ENCODE assay signal across 8 cellular contexts in the genomic region with DNA sequence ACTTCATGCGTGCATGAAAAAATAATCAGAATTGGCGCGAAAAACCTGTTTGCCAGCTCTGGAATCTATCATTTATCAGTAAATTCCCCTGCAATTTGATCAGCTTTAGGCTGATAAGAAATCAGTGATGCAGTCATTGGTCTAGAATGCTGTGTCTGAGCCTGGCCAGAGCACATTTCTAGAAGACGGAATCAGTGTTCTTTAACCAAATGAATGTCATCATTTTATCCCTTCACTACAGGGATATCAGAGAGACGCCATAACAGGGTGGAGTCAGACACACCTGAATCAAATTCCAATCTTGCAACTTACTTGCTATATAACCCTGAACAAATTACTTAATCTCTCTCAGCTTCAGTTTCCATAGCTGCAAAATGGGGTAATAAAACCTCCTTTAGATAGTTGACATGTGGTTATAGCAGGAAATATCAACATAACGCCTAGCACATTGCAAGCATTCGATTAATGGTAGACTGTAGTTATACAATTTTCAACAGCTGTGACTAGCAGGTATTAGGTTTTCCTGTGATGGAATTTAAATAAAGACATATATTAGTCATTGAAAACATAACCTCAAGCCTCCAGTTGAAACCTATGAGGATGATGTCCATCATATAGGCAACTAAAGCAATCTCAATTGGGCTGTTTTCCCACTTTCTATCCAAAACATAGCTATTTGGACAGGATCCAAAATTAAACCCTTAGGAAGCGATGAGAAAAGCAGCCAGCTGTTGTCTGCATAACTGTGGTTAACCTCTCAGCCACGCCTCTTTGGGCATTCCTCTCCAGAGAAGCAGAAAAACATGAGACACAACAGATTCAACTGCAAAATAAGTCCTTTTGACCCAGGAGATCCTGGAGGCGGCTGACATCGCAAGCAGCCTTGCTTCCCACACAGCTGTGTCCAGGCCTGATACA. TPM values are rescaled to one million over a fixed set of nuclear protein-coding genes. Genes with fewer than 3 reads are reported as not detected.
DNase-seq lines count a peak whose midpoint lies in the region; ATAC-seq, FAIRE-seq and TF ChIP-seq lines count a peak whose summit lies in the region.

No MANE protein-coding gene starts in this region.

- no peak for FAIRE-seq in GM12892 (lab: Jason Lieb, UNC)

- H3K27me3 Mint-ChIP-seq in T-cell = peaks cover 0 to 4% of the 10 kb centered on the region in 2 donors

- H3K9me3 Mint-ChIP-seq in T-cell = peaks cover 0 to 5% (median 4%) of the 10 kb centered on the region in 3 donors

- no peaks in the 10 kb centered on the region for H3K27me3 ChIP-seq in colonic mucosa

- peak; percentile 13 to 37 for DNase-seq in stimulated activated CD4-positive, alpha-beta T cell treated with anti-CD3 and anti-CD28 coated beads, Interleukin-2, amount 100 ng/mL, for 24 hours
- no peak for DNase-seq in stimulated activated CD4-positive, alpha-beta T cell treated with anti-CD3 and anti-CD28 coated beads, Interleukin-2, amount 100 ng/mL, for 48 hours
- DNase-seq in T-cell = peak in 29 of 34 experiments; percentile 4 to 46 (median 17)
- peak; percentile 66 for DNase-seq in colonic mucosa
- peak; percentile 96 for DNase-seq in skeletal muscle cell (ENCODE audit: low read depth)
- DNase-seq in GM12892 (ENCODE audit: insufficient read length) = no peak
- no peak for DNase-seq in pons (ENCODE audit: low spot score)

- H3K4me3 ChIP-seq in colonic mucosa (no peak overlapping the region), skeletal muscle cell (ENCODE audit: low read depth, low read length) (no peak overlapping the region)

- H3K4me3 Mint-ChIP-seq in T-cell = peak overlapping the region; percentile 80 to 83 (median 80)

- H3K36me3 Mint-ChIP-seq in T-cell = no peaks in the 10 kb centered on the region

- peak overlapping the region; percentile 92 to 97 for H3K27ac Mint-ChIP-seq in T-cell

- peak overlapping the region; percentile 71 for H3K27ac ChIP-seq in colonic mucosa

- intact Hi-C loops in colonic mucosa (cut with DNase I) = no loop called here

- POLR2A ChIA-PET in T-cell (lab: Charles Lee) = interaction anchor here (0.6 to 1.3 kb wide), 5 partner anchors 34 to 833 kb away, joined by 3 to 4 read pairs (median 3); partner anchors contain the start of gene UBL3 (in 1 of the 2)

- peak; percentile 67 to 82 (median 82) for ATAC-seq in T-cell (replicated peaks in 1 of 4)
- ATAC-seq in GM18868 (IDR thresholded peaks at IDR 0.05; ENCODE audit: unreplicated experiment) = no peak

- H3K4me1 ChIP-seq in colonic mucosa = peaks cover 12% of the 10 kb centered on the region

- no peak for TF ChIP-seq POLR2A in GM12892 (IDR thresholded peaks at IDR 0.05; ENCODE audit: low read depth, low read length)

- H3K9ac ChIP-seq in colonic mucosa (ENCODE audit: low read depth in 2 of 2, low read length in 2 of 2) = peak overlapping the region in 1 of 2 donors; percentile 19

- TF ChIP-seq CTCF in colonic mucosa (IDR thresholded peaks at IDR 0.05) = no peak

- H3K9me3 ChIP-seq in colonic mucosa = no peaks in the 10 kb centered on the region

- H3K4me1 Mint-ChIP-seq in T-cell = peaks cover 15 to 26% (median 25%) of the 10 kb centered on the region in 3 donors

- CTCF ChIA-PET in T-cell (lab: Charles Lee) = interaction anchor here in 1 of 2 donors (0.6 to 1.3 kb wide), 7 partner anchors 19 to 213 kb away, joined by 3 to 6 read pairs (median 3); no protein-coding TSS in a partner anchor

- no peaks in the 10 kb centered on the region for H3K36me3 ChIP-seq in colonic mucosa

RNA-seq across cellular contexts. Expression of gene UBL3, which starts 51.6 kb away (rescaled TPM):
- total RNA-seq in T-cell (10 to 100 TPM; 32.7 to 42.1 (median 34.6) TPM), colonic mucosa (10 to 100 TPM; 30.0 to 50.3 TPM)
- 8.2 TPM for polyA plus RNA-seq in GM12892 (2012; ENCODE audit: missing spikeins)

Comparison
In these comparisons a context has a peak if more than half of its experiments do, and no peak if none do; other contexts are left out.
1. DNase-seq: peak in stimulated activated CD4-positive, alpha-beta T cell treated with anti-CD3 and anti-CD28 coated beads, Interleukin-2, amount 100 ng/mL, for 24 hours (2 of 2), T-cell (29 of 34), colonic mucosa (single experiment) and skeletal muscle cell (single experiment); none in stimulated activated CD4-positive, alpha-beta T cell treated with anti-CD3 and anti-CD28 coated beads, Interleukin-2, amount 100 ng/mL, for 48 hours (0 of 2), GM12892 (single experiment) and pons (single experiment).